ENCODE assay signal across 26 cellular contexts in the genomic region with DNA sequence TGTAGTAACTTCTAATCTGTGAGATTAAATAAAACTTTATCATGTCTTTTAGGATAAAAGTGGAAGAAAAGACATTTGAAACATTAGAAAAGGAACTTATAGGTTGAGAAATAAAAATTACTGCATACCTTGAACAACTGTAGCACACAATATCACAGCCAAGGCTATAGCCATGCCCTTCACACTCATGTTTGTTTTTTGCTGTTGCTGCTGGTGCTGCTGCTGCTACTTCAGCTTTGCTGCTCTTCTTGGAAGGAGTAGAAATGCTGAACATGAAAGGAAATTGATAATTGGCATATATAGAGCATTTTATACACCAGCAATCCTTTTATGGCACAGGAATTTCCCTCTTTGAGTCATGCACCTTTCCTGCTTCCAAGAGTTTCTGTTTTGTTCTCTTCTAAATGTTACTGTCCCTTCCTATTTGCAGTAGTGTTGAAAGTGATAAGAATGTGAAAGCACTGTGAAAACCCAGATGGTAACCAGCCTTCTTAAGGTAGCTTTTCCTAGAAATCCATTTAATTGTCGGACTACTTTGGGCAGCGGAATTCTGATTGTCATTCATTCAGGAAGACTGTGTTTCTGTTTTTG. TPM values are rescaled to one million over a fixed set of nuclear protein-coding genes. Genes with fewer than 3 reads are reported as not detected.
DNase-seq lines count a peak whose midpoint lies in the region; ATAC-seq, FAIRE-seq and TF ChIP-seq lines count a peak whose summit lies in the region.
"Had no signal": no experiment of that assay in that cellular context is flagged by ENCODE, and none has a peak within 500 bp of the region (broad histone marks: within the 10 kb centered on the region; RNA-seq: fewer than 3 reads in every experiment).

Gene CXCL11 (minus strand): TSS at position 272 of the 591 bp plus-strand sequence. CDS start 83 bp downstream, at position 189.

- H2AFZ ChIP-seq in H9 (ENCODE audit: low read length) = no peak within 1 kb of the TSS

- no peaks in the 10 kb centered on the region for H3K79me2 ChIP-seq in H9 (ENCODE audit: insufficient read depth, low read length)

- H3K27me3 Mint-ChIP-seq in H9 (ENCODE audit: low read depth) = no peaks in the 10 kb centered on the region
- H3K27me3 Mint-ChIP-seq: dendritic cell treated with granulocyte-macrophage colony-stimulating factor and Interleukin-4, amounts not matched to agents 40 ng/mL and 50 ng/mL, for 4 days had no signal

- H3K23me2 ChIP-seq in H9 (ENCODE audit: insufficient read length, low read depth, low read length, poor library complexity, severe bottlenecking) = no peaks in the 10 kb centered on the region

- H3K4me3 Mint-ChIP-seq in H9 = no peak within 1 kb of the TSS
- H3K4me3 Mint-ChIP-seq: activated naive CD8-positive, alpha-beta T cell treated with anti-CD3 and anti-CD28 coated beads, Interleukin-2, amount 50 U/mL, for 24 hours; dendritic cell treated with granulocyte-macrophage colony-stimulating factor and Interleukin-4, amounts not matched to agents 40 ng/mL and 50 ng/mL, for 4 days; mesothelial cell of epicardium; nephron progenitor cell; stimulated activated naive CD8-positive, alpha-beta T cell treated with anti-CD3 and anti-CD28 coated beads, Interleukin-15, amount 100 ng/mL, for 72 hours; type B pancreatic cell had no signal

- no peaks in the 10 kb centered on the region for H3K27me3 ChIP-seq in H9 (ENCODE audit: insufficient read depth, low read length)
- no peaks in the 10 kb centered on the region for H3K27me3 ChIP-seq in pancreas
- H3K27me3 ChIP-seq: Peyer's patch had no signal

- peak within 1 kb of the TSS; percentile 64 for H3K18ac ChIP-seq in H9 (ENCODE audit: insufficient read length, low read depth, low read length)

- H3K79me1 ChIP-seq in H9 (ENCODE audit: insufficient read depth, low read depth, low read length, poor library complexity, severe bottlenecking) = no peaks in the 10 kb centered on the region

- intact Hi-C loops in pancreas (cut with DNase I) = no loop called here

- no peak within 1 kb of the TSS for H4K8ac ChIP-seq in H9 (replicated peaks; ENCODE audit: insufficient read length, low read depth, low read length)

- H3K4me2 ChIP-seq in H9 (ENCODE audit: insufficient read depth, insufficient read length, low read length) = no peak within 1 kb of the TSS

- no peak within 1 kb of the TSS for H2BK120ac ChIP-seq in H9 (ENCODE audit: low read depth, low read length, poor library complexity, severe bottlenecking)

- H3K4ac ChIP-seq in H9 (ENCODE audit: low read depth, low read length) = no peak within 1 kb of the TSS

- H2BK15ac ChIP-seq in H9 (ENCODE audit: low read depth, low read length) = no peak within 1 kb of the TSS

- H3K4me3 ChIP-seq in pancreas = peak within 1 kb of the TSS in 2 of 4 donors; percentile 15 to 26
- H3K4me3 ChIP-seq: gastroesophageal sphincter, Peyer's patch had no signal

- H3K23ac ChIP-seq in H9 (ENCODE audit: insufficient read length, low read depth, low read length) = no peak within 1 kb of the TSS

- H3K9me3 Mint-ChIP-seq in H9 = no peaks in the 10 kb centered on the region
- H3K9me3 Mint-ChIP-seq: activated naive CD8-positive, alpha-beta T cell treated with anti-CD3 and anti-CD28 coated beads, Interleukin-2, amount 50 U/mL, for 24 hours; dendritic cell treated with granulocyte-macrophage colony-stimulating factor and Interleukin-4, amounts not matched to agents 40 ng/mL and 50 ng/mL, for 4 days; mesothelial cell of epicardium; nephron progenitor cell; stimulated activated naive CD8-positive, alpha-beta T cell treated with anti-CD3 and anti-CD28 coated beads, Interleukin-15, amount 100 ng/mL, for 72 hours; type B pancreatic cell had no signal

- H3T11ph ChIP-seq in H9 (ENCODE audit: low read length) = no peak within 1 kb of the TSS

- no peak within 1 kb of the TSS for H2AK5ac ChIP-seq in H9 (ENCODE audit: insufficient read length, low read length)

- TF ChIP-seq CTCF in H9 (conservative IDR thresholded peaks at IDR 0.05) = no peak
- no peak for TF ChIP-seq CTCF in pancreas (IDR thresholded peaks at IDR 0.05)

- H3K9me3 ChIP-seq in H9 (ENCODE audit: control insufficient read depth, low read depth, low read length) (no peaks in the 10 kb centered on the region), pancreas (no peaks in the 10 kb centered on the region)
- H3K9me3 ChIP-seq: gastroesophageal sphincter, Peyer's patch had no signal

- no peak for FAIRE-seq in pancreas (lab: Jason Lieb, UNC)

- peak; percentile 85 to 93 (median 92) for ATAC-seq in pancreas
- ATAC-seq: activated naive CD8-positive, alpha-beta T cell treated with anti-CD3 and anti-CD28 coated beads, Interleukin-2, amount 50 U/mL, for 24 hours; gastroesophageal sphincter; stimulated activated naive CD8-positive, alpha-beta T cell treated with anti-CD3 and anti-CD28 coated beads, Interleukin-15, amount 100 ng/mL, for 72 hours had no signal

- no peak within 1 kb of the TSS for H2BK12ac ChIP-seq in H9 (ENCODE audit: insufficient read length, low read depth, low read length)

- H4K91ac ChIP-seq in H9 (ENCODE audit: insufficient read length, low read depth, low read length) = no peak within 1 kb of the TSS

- in situ Hi-C loops in G401 (cut with HindIII; ENCODE audit: low sequenced_read_pairs) = no loop called here

- no peak within 1 kb of the TSS for H3K56ac ChIP-seq in H9 (ENCODE audit: insufficient read length, low read depth, low read length)

- no peak within 1 kb of the TSS for H2BK20ac ChIP-seq in H9 (ENCODE audit: low read depth, low read length, poor library complexity, severe bottlenecking)

- no peak within 1 kb of the TSS for H4K5ac ChIP-seq in H9 (ENCODE audit: insufficient read length, low read depth, low read length)

- H4K20me1 ChIP-seq in H9 (ENCODE audit: control insufficient read depth, insufficient read depth, insufficient read length) = no peaks in the 10 kb centered on the region

- H3K36me3 ChIP-seq in pancreas = no peaks in the 10 kb centered on the region
- H3K36me3 ChIP-seq: gastroesophageal sphincter, Peyer's patch, WERI-Rb-1 had no signal

- no peak within 1 kb of the TSS for H3K14ac ChIP-seq in H9 (ENCODE audit: insufficient read depth, low read length)

- no peaks in the 10 kb centered on the region for H3K36me3 Mint-ChIP-seq in H9 (ENCODE audit: insufficient read depth in 1 of 3, low read depth in 3 of 3)
- H3K36me3 Mint-ChIP-seq: mesothelial cell of epicardium, type B pancreatic cell had no signal

- H3K4me1 ChIP-seq in H9 (ENCODE audit: insufficient read depth, low read length) (no peaks in the 10 kb centered on the region), pancreas (peaks cover 5 to 15% (median 14%) of the 10 kb centered on the region in 3 donors)
- H3K4me1 ChIP-seq: gastroesophageal sphincter had no signal

- no peak within 1 kb of the TSS for H3K27ac Mint-ChIP-seq in H9
- H3K27ac Mint-ChIP-seq: activated naive CD8-positive, alpha-beta T cell treated with anti-CD3 and anti-CD28 coated beads, Interleukin-2, amount 50 U/mL, for 24 hours; dendritic cell treated with granulocyte-macrophage colony-stimulating factor and Interleukin-4, amounts not matched to agents 40 ng/mL and 50 ng/mL, for 4 days; mesothelial cell of epicardium; nephron progenitor cell; stimulated activated naive CD8-positive, alpha-beta T cell treated with anti-CD3 and anti-CD28 coated beads, Interleukin-15, amount 100 ng/mL, for 72 hours; type B pancreatic cell had no signal

- no peak within 1 kb of the TSS for H3K9ac ChIP-seq in H9 (ENCODE audit: extremely low read depth, insufficient read length, low read length)

- H3K4me1 Mint-ChIP-seq in H9 = no peaks in the 10 kb centered on the region
- H3K4me1 Mint-ChIP-seq: mesothelial cell of epicardium, nephron progenitor cell had no signal

- H2BK5ac ChIP-seq in H9 (ENCODE audit: insufficient read length, low read length) = no peak within 1 kb of the TSS

- no CpG with 5 or more reads among the region's 2 CpGs for whole genome bisulfite sequencing in H9 (ENCODE audit: extremely low coverage, insufficient read length, low lambda C conversion rate)
- 26 to 38% methylated on average over 2 of the region's 2 CpGs for WGBS in pancreas, 2 donors

- no peak for DNase-seq in H9
- peak; percentile 47 for DNase-seq in NCI-H82 (lab: John Stamatoyannopoulos, UW)
- DNase-seq in dermis microvascular lymphatic vessel endothelial cell (ENCODE audit: low read depth in 2 of 2) = peak; percentile 14 to 87
- no peak for DNase-seq in pancreas
- DNase-seq in G401 (ENCODE audit: low spot score) = no peak
- no peak for DNase-seq in hepatic stellate cell (ENCODE audit: low spot score)
- no peak for DNase-seq in germinal center (ENCODE audit: low spot score)
- DNase-seq: activated CD4-positive, alpha-beta T cell treated with anti-CD3 and anti-CD28 coated beads, Interleukin-2, amount 50 U/mL, for 4 hours; activated CD8-positive, alpha-beta memory T cell treated with anti-CD3 and anti-CD28 coated beads, Interleukin-2, amount 50 U/mL, for 48 hours; activated naive CD8-positive, alpha-beta T cell treated with anti-CD3 and anti-CD28 coated beads, Interleukin-2, amount 50 U/mL, for 24 hours; erythroblast; NCI-H146; NCI-H2171; NCI-H774; nephron progenitor cell; Peyer's patch; posterior cingulate gyrus; small intestine; stimulated activated CD4-positive, alpha-beta T cell treated with anti-CD3 and anti-CD28 coated beads, Interleukin-2, amount 100 ng/mL, for 48 hours; stimulated activated naive CD8-positive, alpha-beta T cell treated with anti-CD3 and anti-CD28 coated beads, Interleukin-15, amount 100 ng/mL, for 72 hours; T-helper 2 cell had no signal

- no peak within 1 kb of the TSS for H3K27ac ChIP-seq in H9 (ENCODE audit: insufficient read length, low read depth, low read length)
- peak within 1 kb of the TSS in 2 of 4 donors; percentile 46 to 55 for H3K27ac ChIP-seq in pancreas
- H3K27ac ChIP-seq: gastroesophageal sphincter, Peyer's patch, WERI-Rb-1 had no signal

RNA-seq across cellular contexts. Expression of gene CXCL11, which starts in this region (rescaled TPM):
- total RNA-seq in H9 (2021) (not detected in 2 replicates), dermis microvascular lymphatic vessel endothelial cell (0.26 and 0.51 TPM in 2 replicates), pancreas (1 to 10 TPM in 4 of 6 donors, under 1 TPM in 2; 0.13 to 3.7 (median 2.2) TPM)
- under 1 TPM; 0.72 to 0.73 TPM for polyA plus RNA-seq in pancreas
- total RNA-seq in G401 (2014; rRNA removed; shearing (Covaris generic)) = not detected in 2 replicates
- total RNA-seq: mesothelial cell of epicardium, Peyer's patch had no signal

Comparison
In these comparisons a context has a peak if more than half of its experiments do, and no peak if none do; other contexts are left out.
1. Peak in DNase-seq in dermis microvascular lymphatic vessel endothelial cell; RNA of the gene not detected or under 1 TPM.